ENCODE assay signal across 1 cellular context in genomic region chr14:100748944-100749343, GRCh38.
TF ChIP-seq lines count a peak whose summit lies in the region.

No MANE protein-coding gene starts in this region.

TF ChIP-seq in HepG2, 621 proteins besides CTCF, POLR2A, EP300 and RAD21:
- TF ChIP-seq ZNF687 (CRISPR knock-in tag; IDR thresholded peaks at IDR 0.05) = peak; percentile 65
- no peak for TF ChIP-seq CC2D1A (CRISPR knock-in tag; IDR thresholded peaks at IDR 0.05)
- TF ChIP-seq ZSCAN31 (CRISPR knock-in tag; IDR thresholded peaks at IDR 0.05; ENCODE audit: low read depth) = 0 out of 2 replicates have a peak, but pooled peaks have one; percentile 21
- TF ChIP-seq MAZ (IDR thresholded peaks at IDR 0.05; ENCODE audit: borderline replicate concordance, low read depth, low read length) = no peak
- TF ChIP-seq MAZ (CRISPR knock-in tag; IDR thresholded peaks at IDR 0.05; ENCODE audit: low read depth) = 0 out of 2 replicates have a peak, but pooled peaks have one; percentile 29
TF ChIP-seq in HepG2: peak in this region for 3.
